ENCODE assay signal across 16 cellular contexts in genomic region chr10:57162231-57162630, GRCh38.
DNase-seq lines count a peak whose midpoint lies in the region; ATAC-seq and TF ChIP-seq lines count a peak whose summit lies in the region.
"Had no signal": no experiment of that assay in that cellular context is flagged by ENCODE, and none has a peak within 500 bp of the region (broad histone marks: within the 10 kb centered on the region; RNA-seq: fewer than 3 reads in every experiment).

No MANE protein-coding gene starts in this region.

- no peak overlapping the region for H3K27ac Mint-ChIP-seq in WTC11
- H3K27ac Mint-ChIP-seq: B cell; CD4-positive, alpha-beta T cell had no signal

- peaks cover 16% of the 10 kb centered on the region for H3K9me3 Mint-ChIP-seq in WTC11

- CTCF ChIA-PET in HEK293T (lab: Yijun Ruan, JAX) = no interaction called here
- CTCF ChIA-PET in WTC11 (lab: Charles Lee) = no interaction called here

- no peak overlapping the region for H2BK120ac ChIP-seq in neuronal stem cell (ENCODE audit: low read depth, low read length)

- DNase-seq in HEK293T (ENCODE audit: extremely low spot score) (peak; percentile 16), left kidney (ENCODE audit: low read depth, low spot score) (peak; percentile 21), neuronal stem cell (ENCODE audit: low spot score) (no peak), germinal center (ENCODE audit: low spot score) (no peak), NCI-H1694 treated with DMSO at 0.1 percent for 48 hours (lab: John Stamatoyannopoulos, UW) (no peak), WTC11 (ENCODE audit: low spot score) (no peak)
- DNase-seq: C1 segment of cervical spinal cord; Calu3; CD4-positive, alpha-beta T cell; DMS79; GM23248 had no signal

- no peak overlapping the region for H3K4me3 Mint-ChIP-seq in WTC11
- H3K4me3 Mint-ChIP-seq: B cell; CD4-positive, alpha-beta T cell had no signal

- H3K23ac ChIP-seq in neuronal stem cell (ENCODE audit: low read depth, low read length, poor library complexity) = no peak overlapping the region

- no peak overlapping the region for H2AFZ ChIP-seq in neuronal stem cell (ENCODE audit: low read length)
- H2AFZ ChIP-seq: GM23248 had no signal

- H3K18ac ChIP-seq in neuronal stem cell (ENCODE audit: low read length) = no peak overlapping the region

- no CpG with 5 or more reads among the region's 4 CpGs for WGBS in neuronal stem cell (ENCODE audit: extremely low coverage in 2 of 2, insufficient read length in 2 of 2, insufficient replicate concordance in 1 of 2), 2 donors

- H3K36me3 Mint-ChIP-seq in WTC11 = peaks cover 5% of the 10 kb centered on the region

- no peaks in the 10 kb centered on the region for H3K36me3 ChIP-seq in neuronal stem cell (replicated peaks in 1 of 2; ENCODE audit: control insufficient read depth in 2 of 2, insufficient read depth in 2 of 2, low read length in 2 of 2)

- peaks cover 0 to 2% of the 10 kb centered on the region in 2 donors for H3K4me1 ChIP-seq in neuronal stem cell (ENCODE audit: control insufficient read depth in 2 of 2, insufficient read depth in 1 of 2, low read depth in 1 of 2, low read length in 2 of 2)

- no peak overlapping the region for H2BK5ac ChIP-seq in neuronal stem cell (ENCODE audit: low read length)

- TF ChIP-seq CTCF in VCaP (conservative IDR thresholded peaks at IDR 0.05) = no peak
- TF ChIP-seq CTCF in WTC11 (IDR thresholded peaks at IDR 0.05) = no peak

- no peak overlapping the region for H3K14ac ChIP-seq in neuronal stem cell (ENCODE audit: low read length)

- H3K79me1 ChIP-seq in neuronal stem cell (ENCODE audit: low read depth, low read length) = no peaks in the 10 kb centered on the region

- H3K27ac ChIP-seq in VCaP = peak overlapping the region; percentile 57
- no peak overlapping the region for H3K27ac ChIP-seq in neuronal stem cell (replicated peaks; ENCODE audit: low read length)
- H3K27ac ChIP-seq: GM23248 had no signal

- no peak overlapping the region for H2AK5ac ChIP-seq in neuronal stem cell (ENCODE audit: low read depth, low read length)

- POLR2A ChIA-PET in HEK293T (lab: Yijun Ruan, JAX) = no interaction called here
- POLR2A ChIA-PET in WTC11 (lab: Charles Lee) = no interaction called here

- no peak overlapping the region for H3K4me3 ChIP-seq in neuronal stem cell (ENCODE audit: low read length in 2 of 2)
- H3K4me3 ChIP-seq: GM12878, GM23248 had no signal

- H3K9me3 ChIP-seq in neuronal stem cell (replicated peaks in 1 of 2; ENCODE audit: control insufficient read depth in 2 of 2, insufficient read depth in 1 of 2, low read depth in 1 of 2, low read length in 2 of 2) = no peaks in the 10 kb centered on the region

- H2BK15ac ChIP-seq in neuronal stem cell (ENCODE audit: low read length) = no peak overlapping the region

- H3K27me3 ChIP-seq in neuronal stem cell (ENCODE audit: control insufficient read depth in 3 of 3, insufficient read depth in 3 of 3, low read depth in 1 of 3, low read length in 3 of 3) = no peaks in the 10 kb centered on the region

- H4K91ac ChIP-seq in neuronal stem cell (ENCODE audit: low read depth, low read length, poor library complexity) = no peak overlapping the region

- no peak overlapping the region for H3K4ac ChIP-seq in neuronal stem cell (ENCODE audit: low read length)

- no peak overlapping the region for H3K4me2 ChIP-seq in neuronal stem cell (ENCODE audit: insufficient read depth, low read length, poor library complexity, severe bottlenecking)

- H2BK12ac ChIP-seq in neuronal stem cell (ENCODE audit: low read length) = no peak overlapping the region

- H3K9ac ChIP-seq in neuronal stem cell (ENCODE audit: low read depth, low read length, poor library complexity) = no peak overlapping the region
- H3K9ac ChIP-seq: GM23248 had no signal

- H3K4me1 Mint-ChIP-seq in WTC11 = peaks cover 19% of the 10 kb centered on the region
- H3K4me1 Mint-ChIP-seq: B cell had no signal

- ATAC-seq in WTC11 = no peak
- ATAC-seq: GM12878, HCT116, HepG2 had no signal

- no peak overlapping the region for H4K8ac ChIP-seq in neuronal stem cell (ENCODE audit: low read depth, low read length)

- peaks cover 6% of the 10 kb centered on the region for H3K27me3 Mint-ChIP-seq in WTC11 (ENCODE audit: low read depth)
- H3K27me3 Mint-ChIP-seq: B cell; CD4-positive, alpha-beta T cell had no signal

TF ChIP-seq in HEK293T, 16 proteins besides CTCF, POLR2A, EP300 and RAD21:
- TF ChIP-seq L3MBTL2 (conservative IDR thresholded peaks at IDR 0.05) (no peak), ELF4 (IDR thresholded peaks at IDR 0.05) (no peak), FOXK2 (IDR thresholded peaks at IDR 0.05) (no peak), SP1 (IDR thresholded peaks at IDR 0.05) (no peak), PKNOX1 (IDR thresholded peaks at IDR 0.05) (peak; percentile 88), NFRKB (IDR thresholded peaks at IDR 0.05) (no peak), ZNF384 (IDR thresholded peaks at IDR 0.05) (peak; percentile 90), FOXM1 (IDR thresholded peaks at IDR 0.05; ENCODE audit: borderline replicate concordance) (no peak), CTBP1 (IDR thresholded peaks at IDR 0.05; ENCODE audit: borderline replicate concordance) (0 out of 2 replicates have a peak, but pooled peaks have one; percentile 37)

TF ChIP-seq in WTC11, 78 proteins besides CTCF, POLR2A, EP300 and RAD21:
- no peak for TF ChIP-seq NFYB (CRISPR knock-in tag; conservative IDR thresholded peaks at IDR 0.05; ENCODE audit: low read depth)
- no peak for TF ChIP-seq ZNF219 (CRISPR knock-in tag; IDR thresholded peaks at IDR 0.05; ENCODE audit: borderline replicate concordance)
- no peak for TF ChIP-seq ZNF416 (CRISPR knock-in tag; IDR thresholded peaks at IDR 0.05)
- no peak for TF ChIP-seq CREB1 (CRISPR knock-in tag; IDR thresholded peaks at IDR 0.05)
- TF ChIP-seq HMGXB4 (CRISPR knock-in tag; IDR thresholded peaks at IDR 0.05) = no peak
- TF ChIP-seq ZNF671 (CRISPR knock-in tag; IDR thresholded peaks at IDR 0.05) = no peak
- TF ChIP-seq ZNF532 (CRISPR knock-in tag; IDR thresholded peaks at IDR 0.05; ENCODE audit: borderline replicate concordance) = no peak
- no peak for TF ChIP-seq ZSCAN18 (CRISPR knock-in tag; IDR thresholded peaks at IDR 0.05)
- TF ChIP-seq TP53 (CRISPR knock-in tag; IDR thresholded peaks at IDR 0.05) = no peak
- TF ChIP-seq CBFB (CRISPR knock-in tag; IDR thresholded peaks at IDR 0.05; ENCODE audit: low read depth) = no peak
- TF ChIP-seq ESRRA (CRISPR knock-in tag; IDR thresholded peaks at IDR 0.05; ENCODE audit: borderline replicate concordance) = no peak

Comparison
In these comparisons a context has a peak if more than half of its experiments do, and no peak if none do; other contexts are left out.
1. DNase-seq: peak in HEK293T (single experiment) and left kidney (single experiment); none in neuronal stem cell (single experiment), germinal center (single experiment), NCI-H1694 treated with DMSO at 0.1 percent for 48 hours (single experiment) and WTC11 (single experiment).